8 cellular contexts compared by ENCODE assay signal in genomic region chr10:129400426-129400825, GRCh38.
"Had no signal": no experiment of that assay in that cellular context is flagged by ENCODE, and none has a peak within 500 bp of the region (broad histone marks: within the 10 kb centered on the region; RNA-seq: fewer than 3 reads in every experiment).

No MANE protein-coding gene starts in this region.

- H3K36me3 ChIP-seq: HAP-1 had no signal

- DNase-seq: GM23248, GOT3, H7, HFFc6, IMR-90 had no signal

- H3K4me1 ChIP-seq: HAP-1 had no signal

- H3K4me3 ChIP-seq: GM23248, HAP-1, K562 had no signal

- ATAC-seq: HCT116, K562 had no signal

- H3K9me3 ChIP-seq: HAP-1 had no signal

- H3K9ac ChIP-seq: GM23248 had no signal

- H3K27ac ChIP-seq: GM23248 had no signal
